24 cellular contexts compared by ENCODE assay signal in genomic region chr1:4308826-4309225, GRCh38.
"Had no signal": no experiment of that assay in that cellular context is flagged by ENCODE, and none has a peak within 500 bp of the region (broad histone marks: within the 10 kb centered on the region; RNA-seq: fewer than 3 reads in every experiment).

No MANE protein-coding gene starts in this region.

- DNase-seq: left ventricle myocardium inferior; mesendoderm; midbrain; mucosa of descending colon; naive thymus-derived CD4-positive, alpha-beta T cell; nucleus accumbens; pancreas; psoas muscle; right lobe of liver; stimulated activated CD4-positive, alpha-beta T cell treated with anti-CD3 and anti-CD28 coated beads, Interleukin-1b, Interleukin-23, amount 100 ng/mL, for 48 hours; stimulated activated CD4-positive, alpha-beta T cell treated with anti-CD3 and anti-CD28 coated beads, Interleukin-2, amount 100 ng/mL, for 48 hours; stimulated activated CD4-positive, alpha-beta T cell treated with anti-CD3 and anti-CD28 coated beads, Interleukin-4, amount 100 ng/mL, for 4 hours; stimulated activated CD8-positive, alpha-beta memory T cell treated with anti-CD3 and anti-CD28 coated beads, Interleukin-4, amount 100 ng/mL, for 48 hours; stimulated activated naive CD4-positive, alpha-beta T cell treated with Interleukin-2 at 50 U/mL for 16 hours; stimulated activated naive CD8-positive, alpha-beta T cell treated with anti-CD3 and anti-CD28 coated beads, Interleukin-15, amount 100 ng/mL, for 72 hours; substantia nigra had no signal

- H2AFZ ChIP-seq: hepatocyte had no signal

- H3K4me1 Mint-ChIP-seq: naive thymus-derived CD4-positive, alpha-beta T cell; stimulated activated naive CD8-positive, alpha-beta T cell treated with anti-CD3 and anti-CD28 coated beads, Interleukin-15, amount 100 ng/mL, for 72 hours had no signal

- H3K27me3 Mint-ChIP-seq: type B pancreatic cell had no signal

- H3K79me2 ChIP-seq: hepatocyte had no signal

- ATAC-seq: mucosa of descending colon; naive thymus-derived CD4-positive, alpha-beta T cell; natural killer cell treated with Interleukin-12 subunit alpha and Interleukin-12 subunit beta and Interleukin-15 and Interleukin-18, amount 100 ng/mL, for 72 hours; pancreas; psoas muscle; right lobe of liver; stimulated activated memory B cell treated with anti-CD40 and anti-IgM and Interleukin-4, amounts not matched to agents 10 μg/mL and 1 μg/mL and 100 μg/mL, for 72 hours; stimulated activated naive CD8-positive, alpha-beta T cell treated with anti-CD3 and anti-CD28 coated beads, Interleukin-15, amount 100 ng/mL, for 72 hours had no signal

- H3K9me3 ChIP-seq: pancreas, psoas muscle, right lobe of liver had no signal

- H3K4me1 ChIP-seq: left ventricle myocardium inferior, pancreas, psoas muscle, right lobe of liver, tibial nerve, vagina had no signal

- H3K27ac ChIP-seq: hepatocyte, left ventricle myocardium inferior, pancreas, psoas muscle, right lobe of liver, tibial nerve, vagina had no signal

- H3K9me3 Mint-ChIP-seq: type B pancreatic cell had no signal

- H3K27me3 ChIP-seq: hepatocyte, pancreas, right lobe of liver, tibial nerve, vagina had no signal

- H3K4me3 ChIP-seq: hepatocyte, left ventricle myocardium inferior, lung, mucosa of descending colon, pancreas, psoas muscle, right lobe of liver, smooth muscle cell, tibial nerve, vagina had no signal

- H3K4me3 Mint-ChIP-seq: naive thymus-derived CD4-positive, alpha-beta T cell; natural killer cell treated with Interleukin-12 subunit alpha and Interleukin-12 subunit beta and Interleukin-15 and Interleukin-18, amount 100 ng/mL, for 72 hours; stimulated activated memory B cell treated with anti-CD40 and anti-IgM and Interleukin-4, amounts not matched to agents 10 μg/mL and 1 μg/mL and 100 μg/mL, for 72 hours; stimulated activated naive CD8-positive, alpha-beta T cell treated with anti-CD3 and anti-CD28 coated beads, Interleukin-15, amount 100 ng/mL, for 72 hours; type B pancreatic cell had no signal

- H3K36me3 ChIP-seq: left ventricle myocardium inferior, pancreas, right lobe of liver, tibial nerve, vagina had no signal

- H3K4me2 ChIP-seq: hepatocyte, smooth muscle cell had no signal

- H3K27ac Mint-ChIP-seq: naive thymus-derived CD4-positive, alpha-beta T cell; natural killer cell treated with Interleukin-12 subunit alpha and Interleukin-12 subunit beta and Interleukin-15 and Interleukin-18, amount 100 ng/mL, for 72 hours; stimulated activated memory B cell treated with anti-CD40 and anti-IgM and Interleukin-4, amounts not matched to agents 10 μg/mL and 1 μg/mL and 100 μg/mL, for 72 hours; type B pancreatic cell had no signal

- H3K36me3 Mint-ChIP-seq: stimulated activated memory B cell treated with anti-CD40 and anti-IgM and Interleukin-4, amounts not matched to agents 10 μg/mL and 1 μg/mL and 100 μg/mL, for 72 hours; type B pancreatic cell had no signal
